1 cellular context compared by ENCODE assay signal in genomic region chr21:33230518-33231324, GRCh38.
TF ChIP-seq lines count a peak whose summit lies in the region.

No MANE protein-coding gene starts in this region.

TF ChIP-seq in GM23338, 12 proteins besides CTCF, POLR2A, EP300 and RAD21 (continued from another document):
- TF ChIP-seq ZNF462 (CRISPR knock-in tag; IDR thresholded peaks at IDR 0.05), result no peak
- no peak for TF ChIP-seq ETS1 (IDR thresholded peaks at IDR 0.05)
- TF ChIP-seq CREB1 (CRISPR knock-in tag; IDR thresholded peaks at IDR 0.05; ENCODE audit: low read depth), result peak; percentile 26; the same call in 1 of the 2 replicates
